Comparison of ENCODE assay signal across 15 cellular contexts in genomic region chr1:32980080-32980479, GRCh38. TPM values are rescaled to one million over a fixed set of nuclear protein-coding genes. Genes with fewer than 3 reads are reported as not detected.
DNase-seq lines count a peak whose midpoint lies in the region; ATAC-seq and TF ChIP-seq lines count a peak whose summit lies in the region.
"Had no signal": no experiment of that assay in that cellular context is flagged by ENCODE, and none has a peak within 500 bp of the region (broad histone marks: within the 10 kb centered on the region; RNA-seq: fewer than 3 reads in every experiment).

No MANE protein-coding gene starts in this region.

- H3F3A ChIP-seq in MM.1S (ENCODE audit: insufficient read depth, low read length): peaks cover 16% of the 10 kb centered on the region

- H2AFZ ChIP-seq in MM.1S (ENCODE audit: low read length): no peak overlapping the region

- H3K9ac ChIP-seq in MM.1S (ENCODE audit: low read length) (no peak overlapping the region), colonic mucosa (ENCODE audit: low read depth in 2 of 2, low read length in 2 of 2) (no peak overlapping the region)

- H3K9me3 Mint-ChIP-seq in CD4-positive, alpha-beta memory T cell: no peaks in the 10 kb centered on the region
- H3K9me3 Mint-ChIP-seq: mesothelial cell of epicardium had no signal

- no peak for DNase-seq in CD4-positive, alpha-beta memory T cell
- DNase-seq in MM.1S: no peak
- DNase-seq in colonic mucosa: no peak
- DNase-seq in sciatic nerve (ENCODE audit: low spot score): peak; percentile 56
- DNase-seq in NK-92 (lab: John Stamatoyannopoulos, UW; ENCODE audit: unreplicated experiment): no peak
- DNase-seq in AG08396 (ENCODE audit: low spot score): no peak
- no peak for DNase-seq in SJCRH30
- DNase-seq: activated T-cell treated with anti-CD3 and anti-CD28 coated beads, Interleukin-2, amount 50 U/mL, for 1 hour; amygdala; C1 segment of cervical spinal cord; HCEC 1CT; uterus had no signal

- no peaks in the 10 kb centered on the region for H3K27me3 ChIP-seq in CD4-positive, alpha-beta memory T cell (ENCODE audit: insufficient read depth, low read length)
- no peaks in the 10 kb centered on the region for H3K27me3 ChIP-seq in MM.1S (replicated peaks; ENCODE audit: insufficient read depth, low read length)
- no peaks in the 10 kb centered on the region for H3K27me3 ChIP-seq in colonic mucosa
- no peaks in the 10 kb centered on the region for H3K27me3 ChIP-seq in SJCRH30
- H3K27me3 ChIP-seq: uterus had no signal

- H3K36me3 ChIP-seq in CD4-positive, alpha-beta memory T cell (ENCODE audit: insufficient read depth, low read length): no peaks in the 10 kb centered on the region
- H3K36me3 ChIP-seq in MM.1S (replicated peaks; ENCODE audit: insufficient read depth, low read length): no peaks in the 10 kb centered on the region
- H3K36me3 ChIP-seq in colonic mucosa: no peaks in the 10 kb centered on the region
- no peaks in the 10 kb centered on the region for H3K36me3 ChIP-seq in SJCRH30
- H3K36me3 ChIP-seq: uterus had no signal

- peak overlapping the region in 4 of 8 donors; percentile 9 to 85 (median 60) for H3K4me3 Mint-ChIP-seq in CD4-positive, alpha-beta memory T cell
- H3K4me3 Mint-ChIP-seq: mesothelial cell of epicardium had no signal

- H3K27ac ChIP-seq in CD4-positive, alpha-beta memory T cell (ENCODE audit: low read depth, low read length): peak overlapping the region; percentile 93
- H3K27ac ChIP-seq in MM.1S (ENCODE audit: low read length): no peak overlapping the region
- H3K27ac ChIP-seq in colonic mucosa: peak overlapping the region; percentile 68
- H3K27ac ChIP-seq in SJCRH30: no peak overlapping the region
- H3K27ac ChIP-seq: SK-N-MC had no signal

- H3K27ac Mint-ChIP-seq in CD4-positive, alpha-beta memory T cell: peak overlapping the region; percentile 10 to 98 (median 96)
- H3K27ac Mint-ChIP-seq: mesothelial cell of epicardium had no signal

- intact Hi-C loops in CD4-positive, alpha-beta memory T cell (cut with micrococcal nuclease): loop anchor here (5.0 kb wide), 1 partner anchor 57 kb away; the partner anchor contains the start of gene AK2
- intact Hi-C loops in colonic mucosa (cut with DNase I) (no loop called here), sciatic nerve (cut with DNase I) (no loop called here)

- no peaks in the 10 kb centered on the region for H3K9me2 ChIP-seq in MM.1S (replicated peaks; ENCODE audit: insufficient read depth, low read length)

- no peak for ATAC-seq in sciatic nerve
- ATAC-seq: K562 had no signal

- H4K20me1 ChIP-seq in MM.1S (ENCODE audit: insufficient read depth, low read length): no peaks in the 10 kb centered on the region

- no peak overlapping the region for H3K4me3 ChIP-seq in CD4-positive, alpha-beta memory T cell (ENCODE audit: low read length in 2 of 2)
- no peak overlapping the region for H3K4me3 ChIP-seq in MM.1S (ENCODE audit: low read length)
- no peak overlapping the region for H3K4me3 ChIP-seq in colonic mucosa
- H3K4me3 ChIP-seq in SJCRH30: no peak overlapping the region
- H3K4me3 ChIP-seq: K562, SK-N-MC, uterus had no signal

- no peaks in the 10 kb centered on the region for H3K36me3 Mint-ChIP-seq in CD4-positive, alpha-beta memory T cell

- H3K9me3 ChIP-seq in CD4-positive, alpha-beta memory T cell (ENCODE audit: control insufficient read depth in 1 of 2, low read length in 2 of 2): no peaks in the 10 kb centered on the region
- H3K9me3 ChIP-seq in MM.1S (replicated peaks; ENCODE audit: insufficient read depth, low read length) (no peaks in the 10 kb centered on the region), colonic mucosa (no peaks in the 10 kb centered on the region), SJCRH30 (replicated peaks) (0 out of 2 replicates have a peak, but pooled peaks cover 2% of the 10 kb centered on the region)
- H3K9me3 ChIP-seq: uterus had no signal

- TF ChIP-seq CTCF in MM.1S (IDR thresholded peaks at IDR 0.05; ENCODE audit: low read length) (no peak), colonic mucosa (IDR thresholded peaks at IDR 0.05) (no peak)

- no peaks in the 10 kb centered on the region for H3K79me2 ChIP-seq in MM.1S (ENCODE audit: low read length)

- peak overlapping the region; percentile 64; the same call in 1 of the 2 replicates for H3K4me2 ChIP-seq in MM.1S (ENCODE audit: low read depth, low read length)

- CTCF ChIA-PET in CD4-positive, alpha-beta memory T cell (lab: Charles Lee; ENCODE audit: partially characterized antibody): interaction anchor here (0.8 to 1.7 kb wide), 7 partner anchors 13 to 147 kb away, joined by 3 to 6 read pairs (median 3); partner anchors contain the start of gene RNF19B

- no peaks in the 10 kb centered on the region for H3K27me3 Mint-ChIP-seq in CD4-positive, alpha-beta memory T cell

- POLR2A ChIA-PET in CD4-positive, alpha-beta memory T cell (lab: Charles Lee; ENCODE audit: partially characterized antibody): interaction anchor here (0.8 to 3.1 kb wide), 8 partner anchors 12 to 202 kb away, joined by 3 to 205 read pairs (median 8); partner anchors contain the start of genes AZIN2, RNF19B and TRIM62

- H3K4me1 Mint-ChIP-seq in CD4-positive, alpha-beta memory T cell: peaks cover 26 to 50% (median 35%) of the 10 kb centered on the region in 4 donors

- H3K4me1 ChIP-seq in CD4-positive, alpha-beta memory T cell (ENCODE audit: insufficient read depth, low read length): peaks cover 48% of the 10 kb centered on the region
- H3K4me1 ChIP-seq in MM.1S (ENCODE audit: low read length): peaks cover 45% of the 10 kb centered on the region
- peaks cover 12% of the 10 kb centered on the region for H3K4me1 ChIP-seq in colonic mucosa
- no peaks in the 10 kb centered on the region for H3K4me1 ChIP-seq in SJCRH30
- H3K4me1 ChIP-seq: uterus had no signal

RNA-seq across cellular contexts. Expression of gene RNF19B, which starts 15.5 kb away (rescaled TPM):
- total RNA-seq in CD4-positive, alpha-beta memory T cell: 10 to 100 TPM; 28.5 to 30.6 TPM
- polyA plus RNA-seq in CD4-positive, alpha-beta memory T cell: 1 to 10 TPM; 1.1 to 4.8 TPM
- 100 to 1,000 TPM in 1 of 2 donors, 10 to 100 TPM in 1; 44.4 to 106 TPM for total RNA-seq in colonic mucosa
- 33.3 TPM for total RNA-seq in sciatic nerve
- total RNA-seq in SJCRH30 (2014; rRNA removed; shearing (Covaris generic)): 10.5 and 10.9 TPM in 2 replicates

RNA-seq across cellular contexts. Expression of gene AK2, which starts 56.6 kb away (rescaled TPM):
- 10 to 100 TPM; 88.5 to 94.5 TPM for total RNA-seq in CD4-positive, alpha-beta memory T cell
- 100 to 1,000 TPM; 109 to 148 TPM for polyA plus RNA-seq in CD4-positive, alpha-beta memory T cell
- total RNA-seq in colonic mucosa (100 to 1,000 TPM; 206 to 243 TPM), sciatic nerve (111 TPM)
- 279 and 283 TPM in 2 replicates for total RNA-seq in SJCRH30 (2014; rRNA removed; shearing (Covaris generic))

Comparison
In these comparisons a context has a peak if more than half of its experiments do, and no peak if none do; other contexts are left out.
1. H3K27ac ChIP-seq: peak in CD4-positive, alpha-beta memory T cell (single experiment) and colonic mucosa (single experiment); none in MM.1S (single experiment) and SJCRH30 (single experiment).